Comparison of ENCODE assay signal across 17 cellular contexts in the genomic region with DNA sequence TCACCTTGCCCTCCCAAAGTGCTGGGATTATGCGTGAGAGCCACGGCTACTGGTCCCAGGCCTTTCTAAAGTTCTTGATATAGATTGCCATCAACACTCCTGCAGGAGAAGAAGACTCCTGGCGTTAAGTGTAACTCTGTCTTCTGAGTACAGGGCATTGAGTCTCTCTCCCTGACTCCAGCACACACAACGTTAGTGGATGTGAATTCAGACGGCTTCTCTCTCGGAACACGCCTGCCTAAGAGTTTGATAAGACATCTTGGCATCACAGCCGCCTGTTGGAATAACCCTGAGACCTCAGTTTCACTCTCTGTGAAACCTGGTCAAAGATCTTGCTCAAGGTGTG. TPM values are rescaled to one million over a fixed set of nuclear protein-coding genes. Genes with fewer than 3 reads are reported as not detected.
DNase-seq lines count a peak whose midpoint lies in the region; ATAC-seq, FAIRE-seq and TF ChIP-seq lines count a peak whose summit lies in the region.
"Had no signal": no experiment of that assay in that cellular context is flagged by ENCODE, and none has a peak within 500 bp of the region (broad histone marks: within the 10 kb centered on the region; RNA-seq: fewer than 3 reads in every experiment).

No MANE protein-coding gene starts in this region.

- H3K9ac ChIP-seq in K562 (ENCODE audit: insufficient read depth in 1 of 2, low read depth in 2 of 2, low read length in 2 of 2) (peak overlapping the region; percentile 66 to 67; a peak in 3 of 4 replicates), HepG2 (ENCODE audit: insufficient read depth, low read depth, low read length) (no peak overlapping the region)

- TF ChIP-seq POLR2A in K562 (conservative IDR thresholded peaks at IDR 0.05) (no peak), HepG2 (IDR thresholded peaks at IDR 0.05; ENCODE audit: insufficient read depth in 1 of 2, low read depth in 2 of 2, low read length in 2 of 2) (no peak), ovary (IDR thresholded peaks at IDR 0.05) (no peak)

- H3K27me3 ChIP-seq in K562 (ENCODE audit: control insufficient read depth in 2 of 2, insufficient read depth in 2 of 2, low read length in 2 of 2) = no peaks in the 10 kb centered on the region
- no peaks in the 10 kb centered on the region for H3K27me3 ChIP-seq in HepG2 (ENCODE audit: control insufficient read depth in 1 of 2, insufficient read depth in 2 of 2, low read length in 2 of 2)
- H3K27me3 ChIP-seq in small intestine (ENCODE audit: control insufficient read depth in 2 of 2, insufficient read depth in 2 of 2, low read length in 2 of 2) = no peaks in the 10 kb centered on the region
- no peaks in the 10 kb centered on the region for H3K27me3 ChIP-seq in ovary

- TF ChIP-seq RAD21 in K562 (CRISPR knock-in tag; conservative IDR thresholded peaks at IDR 0.05 in 1 of 2, IDR thresholded peaks at IDR 0.05 in 1 of 2) (no peak), HepG2 (CRISPR knock-in tag; IDR thresholded peaks at IDR 0.05) (no peak)

- H3K27ac ChIP-seq in K562 (ENCODE audit: extremely low read depth, low read depth, low read length) = peak overlapping the region; percentile 86
- H3K27ac ChIP-seq in HepG2 (ENCODE audit: extremely low read length, insufficient read depth, low read length) = no peak overlapping the region
- H3K27ac ChIP-seq in small intestine (ENCODE audit: low read depth in 1 of 2, low read length in 1 of 2) = peak overlapping the region; percentile 80 to 81
- no peak overlapping the region for H3K27ac ChIP-seq in ovary
- H3K27ac ChIP-seq: 22Rv1, A549, C4-2B had no signal

- intact Hi-C loops in K562 (cut with micrococcal nuclease) = no loop called here
- intact Hi-C loops in HepG2 (cut with micrococcal nuclease; ENCODE audit: unreplicated experiment) = no loop called here
- intact Hi-C loops in ovary (cut with DNase I) = no loop called here

- H3K79me2 ChIP-seq in K562 (ENCODE audit: control insufficient read depth, insufficient read depth, low read length) = no peaks in the 10 kb centered on the region
- H3K79me2 ChIP-seq in HepG2 (ENCODE audit: insufficient read depth, low read length) = no peaks in the 10 kb centered on the region

- H2AFZ ChIP-seq in K562 (ENCODE audit: low read depth, low read length) (peak overlapping the region; percentile 88), HepG2 (ENCODE audit: low read length) (no peak overlapping the region)

- H3K9me1 ChIP-seq in K562 (ENCODE audit: control insufficient read depth, insufficient read depth, low read length) = no peaks in the 10 kb centered on the region

- CTCF ChIA-PET in K562 (lab: Yijun Ruan, JAX; ENCODE audit: low intra/inter-chr PET ratio) = interaction anchor here (0.5 kb wide), 1 partner anchor 30 kb away, joined by 4 read pairs; no protein-coding TSS in a partner anchor
- CTCF ChIA-PET in HepG2 (lab: Yijun Ruan, JAX; ENCODE audit: low intra/inter-chr PET ratio, low total read pairs) = no interaction called here

- TF ChIP-seq CTCF in K562 (IDR thresholded peaks at IDR 0.05 in 2 of 3, conservative IDR thresholded peaks at IDR 0.05 in 1 of 3; ENCODE audit: insufficient read depth in 2 of 3, low read depth in 1 of 3, low read length in 3 of 3) (no peak), HepG2 (CRISPR knock-in tag; IDR thresholded peaks at IDR 0.05) (no peak), ovary (IDR thresholded peaks at IDR 0.05) (no peak)

- H3K36me3 ChIP-seq in K562 (ENCODE audit: control insufficient read depth, insufficient read depth, low read length) (no peaks in the 10 kb centered on the region), HepG2 (replicated peaks in 1 of 2; ENCODE audit: control insufficient read depth in 1 of 2, insufficient read depth in 2 of 2, low read length in 2 of 2) (no peaks in the 10 kb centered on the region), small intestine (ENCODE audit: control insufficient read depth in 2 of 2, insufficient read depth in 2 of 2, low read length in 2 of 2) (no peaks in the 10 kb centered on the region), ovary (no peaks in the 10 kb centered on the region)

- H3K9me3 ChIP-seq in K562 (replicated peaks; ENCODE audit: control insufficient read depth, insufficient read depth, low read depth, low read length) (no peaks in the 10 kb centered on the region), HepG2 (ENCODE audit: low read length) (no peaks in the 10 kb centered on the region), small intestine (ENCODE audit: control insufficient read depth, low read depth) (no peaks in the 10 kb centered on the region), ovary (no peaks in the 10 kb centered on the region)
- H3K9me3 ChIP-seq: A549 had no signal

- BruUV-seq in K562 (replicated peaks; lab: Mats Ljungman, UMichigan) (TSS peak; percentile 81), HepG2 (replicated peaks; lab: Mats Ljungman, UMichigan) (no TSS peak)

- 7% methylated on average over 7 of the region's 8 CpGs for WGBS in K562 (ENCODE audit: insufficient coverage, low coverage, missing lambda C conversion rate)
- 38% methylated on average over 3 of the region's 8 CpGs for WGBS in HepG2 (ENCODE audit: low lambda C conversion rate)
- WGBS in small intestine, 3 donors = 13 to 67% (median 36%) methylated on average over 8 of the region's 8 CpGs
- WGBS in ovary, 3 donors = 82 to 86% (median 85%) methylated on average over 8 of the region's 8 CpGs

- H3K4me1 ChIP-seq in K562 (replicated peaks in 1 of 2; ENCODE audit: control insufficient read depth in 2 of 2, insufficient read depth in 2 of 2, low read length in 2 of 2) (peaks cover 13 to 28% of the 10 kb centered on the region in 2 experiments; a peak in 4 of 5 replicates), HepG2 (ENCODE audit: insufficient read depth, low read length) (peaks cover 23% of the 10 kb centered on the region), small intestine (ENCODE audit: control insufficient read depth in 2 of 2, insufficient read depth in 1 of 2, low read depth in 1 of 2, low read length in 1 of 2) (no peaks in the 10 kb centered on the region), ovary (ENCODE audit: insufficient read depth) (peaks cover 2% of the 10 kb centered on the region)
- H3K4me1 ChIP-seq: A549 had no signal

- DNase-seq in activated CD8-positive, alpha-beta memory T cell treated with anti-CD3 and anti-CD28 coated beads, Interleukin-2, amount 50 U/mL, for 48 hours = peak; percentile 29
- DNase-seq in activated CD8-positive, alpha-beta memory T cell treated with anti-CD3 and anti-CD28 coated beads for 24 hours = no peak
- DNase-seq in K562 (ENCODE audit: extremely low read depth in 1 of 4, low spot score in 3 of 4) (peak in 1 of 4 experiments; percentile 60), HepG2 (ENCODE audit: low spot score) (no peak), small intestine (no peak), ovary (no peak), hippocampal formation (lab: John Stamatoyannopoulos, UW) (no peak)
- no peak for DNase-seq in stimulated activated naive CD4-positive, alpha-beta T cell (lab: John Stamatoyannopoulos, UW)
- DNase-seq: AML-193; CD4-positive, alpha-beta T cell; DMS79 treated with DMSO at 0.1 percent for 48 hours; GF-D8; H9 had no signal

- H4K20me1 ChIP-seq in K562 (replicated peaks; ENCODE audit: control insufficient read depth, insufficient read depth, low read length) = no peaks in the 10 kb centered on the region
- H4K20me1 ChIP-seq in HepG2 (ENCODE audit: insufficient read depth, low read length) = no peaks in the 10 kb centered on the region

- H3K4me3 ChIP-seq in K562 = no peak overlapping the region
- no peak overlapping the region for H3K4me3 ChIP-seq in HepG2 (replicated peaks in 1 of 3; ENCODE audit: insufficient read depth in 1 of 3, low read depth in 2 of 3, low read length in 3 of 3)
- no peak overlapping the region for H3K4me3 ChIP-seq in small intestine (ENCODE audit: low read depth in 1 of 2, low read length in 2 of 2)
- H3K4me3 ChIP-seq in ovary = no peak overlapping the region
- H3K4me3 ChIP-seq: A549 had no signal

- in situ Hi-C loops in K562 (cut with MboI) = no loop called here
- in situ Hi-C loops in HepG2 (cut with HindIII; ENCODE audit: extremely low pct_ligation_motif_present, low pct_unique_long_range_greater_than_20kb) = no loop called here

- POLR2A ChIA-PET in K562 (lab: Yijun Ruan, JAX) (interaction anchor here (0.6 to 2.1 kb wide), 4 partner anchors 10 to 19 kb away, joined by 3 to 6 read pairs (median 4); no protein-coding TSS in a partner anchor), HepG2 (lab: Yijun Ruan, JAX) (no interaction called here)

- H3K4me2 ChIP-seq in K562 (ENCODE audit: insufficient read depth, low read length) (peak overlapping the region; percentile 75), HepG2 (ENCODE audit: low read depth, low read length) (peak overlapping the region; percentile 52; the same call in 1 of the 2 replicates)
- H3K4me2 ChIP-seq: A549 had no signal

- no peak for TF ChIP-seq EP300 in K562 (IDR thresholded peaks at IDR 0.05; ENCODE audit: low read length)
- no peak for TF ChIP-seq EP300 in HepG2 (IDR thresholded peaks at IDR 0.05; ENCODE audit: low read depth in 2 of 2, low read length in 2 of 2)
- no peak for TF ChIP-seq EP300 in HepG2 (CRISPR knock-in tag; IDR thresholded peaks at IDR 0.05; ENCODE audit: borderline replicate concordance)
- no peak for TF ChIP-seq EP300 in ovary (IDR thresholded peaks at IDR 0.05)

- peak; percentile 42 for ATAC-seq in K562
- peak; percentile 41 for ATAC-seq in HepG2

- FAIRE-seq in K562 (lab: Jason Lieb, UNC) = no peak
- FAIRE-seq in HepG2 (lab: Jason Lieb, UNC) = no peak
- FAIRE-seq in small intestine (lab: Jason Lieb, UNC) = peak; percentile 5
- FAIRE-seq: A549, H1 had no signal

RNA-seq across cellular contexts. Expression of a gene that starts 27.5 kb away (rescaled TPM):
- total RNA-seq in K562 (2011; cell fraction: chromatin; rRNA removed; ENCODE audit: low replicate concordance) = 34.1 and 39.8 TPM in 2 replicates
- 20.5 and 21.1 TPM in 2 replicates for total RNA-seq in K562 (2011; cell fraction: nucleolus; rRNA removed)
- 24.4 and 30.4 TPM in 2 replicates for total RNA-seq in K562 (2011; cell fraction: nucleoplasm; rRNA removed)
- total RNA-seq in K562 (2014; rRNA removed) (8.6 and 10.9 TPM in 2 replicates), K562 (2014; rRNA removed; fragmentation: Illumina TruSeq; extraction: Trizol) (7.1 TPM in 2 replicates), K562 (2015; rRNA removed; fragmentation: Illumina TruSeq; extraction: Trizol) (7.3 and 8.1 TPM in 2 replicates), K562 (2021) (23.3 and 29.0 TPM in 2 replicates), HepG2 (2016; rRNA removed; fragmentation: Illumina TruSeq; extraction: Trizol) (0.73 and 1.1 TPM in 2 replicates), ovary (10 to 100 TPM in 1 of 7 donors, 1 to 10 TPM in 5, under 1 TPM in 1; 0.36 to 10.8 (median 4.7) TPM)
- polyA plus RNA-seq in K562 (2011; rRNA removed) (2.8 and 3.0 TPM in 2 replicates), K562 (2014; fragmentation: Illumina TruSeq; extraction: Trizol) (11.6 and 11.7 TPM in 2 replicates), K562 (2014; fragmentation: Nextera tagmentation; extraction: Ambion mirVana) (1 to 10 TPM; 2.5 to 6.3 TPM), K562 (2014; rRNA removed) (8.7 and 8.8 TPM in 2 replicates), HepG2 (2011; rRNA removed) (0.13 and 0.24 TPM in 2 replicates), small intestine (1 to 10 TPM; 3.0 to 8.9 (median 5.6) TPM), ovary (1 to 10 TPM; 1.1 to 1.5 TPM)
- 2.2 and 2.6 TPM in 2 replicates for polyA plus RNA-seq in K562 (2011; cell fraction: cytosol; rRNA removed)
- 13.0 and 17.4 TPM in 2 replicates for polyA plus RNA-seq in K562 (2011; cell fraction: nucleus; rRNA removed)
- 6.4 and 8.1 TPM in 2 replicates for polyA plus RNA-seq in K562 (2012)
- 7.3 and 7.7 TPM in 2 replicates for polyA minus RNA-seq in K562 (2011; rRNA and poly(A)+ RNA removed)
- polyA minus RNA-seq in K562 (2011; cell fraction: cytosol; rRNA and poly(A)+ RNA removed) = 8.8 and 11.6 TPM in 2 replicates
- polyA minus RNA-seq in K562 (2011; cell fraction: nucleus; rRNA and poly(A)+ RNA removed) = 9.4 and 10.8 TPM in 2 replicates
- 0.30 and 0.35 TPM in 2 replicates for total RNA-seq in HepG2 (2016; cell fraction: cytosol; rRNA removed; fragmentation: Illumina TruSeq; extraction: Trizol; ENCODE audit: low read depth)
- 0.76 and 0.92 TPM in 2 replicates for total RNA-seq in HepG2 (2016; cell fraction: insoluble cytoplasmic fraction; rRNA removed; fragmentation: Illumina TruSeq; extraction: Trizol)
- total RNA-seq in HepG2 (2016; cell fraction: membrane; rRNA removed; fragmentation: Illumina TruSeq; extraction: Trizol) = 0.41 and 0.49 TPM in 2 replicates
- total RNA-seq in HepG2 (2016; cell fraction: nucleus; rRNA removed; fragmentation: Illumina TruSeq; extraction: Trizol) = 1.4 and 2.4 TPM in 2 replicates
- 0.11 and 0.12 TPM in 2 replicates for polyA plus RNA-seq in HepG2 (2011; cell fraction: cytosol; rRNA removed)
- polyA plus RNA-seq in HepG2 (2011; cell fraction: nucleus; rRNA removed) = 1.3 and 1.4 TPM in 2 replicates
- polyA plus RNA-seq in HepG2 (2012) = 0.12 and 0.28 TPM in 2 replicates
- 0.07 and 0.09 TPM in 2 replicates for polyA plus RNA-seq in HepG2 (2016; cell fraction: cytosol; fragmentation: Illumina TruSeq; extraction: Trizol; ENCODE audit: low read depth)
- polyA plus RNA-seq in HepG2 (2016; cell fraction: insoluble cytoplasmic fraction; fragmentation: Illumina TruSeq; extraction: Trizol; ENCODE audit: low read depth) = 0.50 and 0.53 TPM in 2 replicates
- polyA plus RNA-seq in HepG2 (2016; cell fraction: membrane; fragmentation: Illumina TruSeq; extraction: Trizol; ENCODE audit: low read depth) = 0.06 and 0.14 TPM in 2 replicates
- polyA plus RNA-seq in HepG2 (2016; cell fraction: nucleus; fragmentation: Illumina TruSeq; extraction: Trizol; ENCODE audit: insufficient read depth, low read depth) = 1.8 and 2.1 TPM in 2 replicates
- 0.78 and 4.8 TPM in 2 replicates for polyA minus RNA-seq in HepG2 (2011; rRNA and poly(A)+ RNA removed; ENCODE audit: low replicate concordance)
- polyA minus RNA-seq in HepG2 (2011; cell fraction: cytosol; rRNA and poly(A)+ RNA removed) = 0.35 and 0.40 TPM in 2 replicates
- polyA minus RNA-seq in HepG2 (2011; cell fraction: nucleus; rRNA and poly(A)+ RNA removed) = 0.90 and 1.1 TPM in 2 replicates

Comparison
In these comparisons a context has a peak if more than half of its experiments do, and no peak if none do; other contexts are left out.
1. H3K27ac ChIP-seq: peak in K562 (single experiment) and small intestine (2 of 2); none in HepG2 (single experiment) and ovary (0 of 2).